1 cellular context compared by ENCODE assay signal in the genomic region with DNA sequence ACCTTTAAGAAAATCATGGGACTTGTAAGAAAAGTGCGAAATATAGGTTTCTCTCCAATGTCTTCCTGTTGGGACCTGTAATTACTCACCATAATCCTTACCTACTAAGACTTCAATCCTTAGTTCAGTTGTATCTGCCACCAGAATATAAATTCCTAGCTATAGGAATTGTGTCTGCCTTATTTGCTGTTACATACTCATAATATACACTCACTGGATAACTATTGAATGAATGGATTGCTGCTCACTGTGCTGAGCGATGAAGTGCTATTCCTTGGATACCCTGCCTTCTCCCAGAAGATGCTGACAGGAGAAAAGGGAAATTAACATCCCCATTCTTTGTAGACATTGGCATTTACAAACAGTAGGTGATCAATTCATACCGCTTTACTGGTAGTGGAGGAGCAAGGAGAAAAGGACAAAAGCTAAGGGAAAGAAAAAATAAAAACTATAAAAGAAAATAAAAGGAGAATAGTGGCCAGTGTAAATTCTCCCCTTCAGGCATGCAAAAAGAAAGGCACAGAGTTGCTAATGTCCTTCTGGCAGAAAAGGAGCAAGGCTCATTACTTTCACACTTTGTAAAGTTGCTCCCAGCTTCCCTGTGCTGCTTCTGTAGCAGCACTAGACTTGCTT.
TF ChIP-seq lines count a peak whose summit lies in the region.

No MANE protein-coding gene starts in this region.

TF ChIP-seq in H1, 55 proteins besides CTCF, POLR2A, EP300 and RAD21:
- TF ChIP-seq, protein P1, sequence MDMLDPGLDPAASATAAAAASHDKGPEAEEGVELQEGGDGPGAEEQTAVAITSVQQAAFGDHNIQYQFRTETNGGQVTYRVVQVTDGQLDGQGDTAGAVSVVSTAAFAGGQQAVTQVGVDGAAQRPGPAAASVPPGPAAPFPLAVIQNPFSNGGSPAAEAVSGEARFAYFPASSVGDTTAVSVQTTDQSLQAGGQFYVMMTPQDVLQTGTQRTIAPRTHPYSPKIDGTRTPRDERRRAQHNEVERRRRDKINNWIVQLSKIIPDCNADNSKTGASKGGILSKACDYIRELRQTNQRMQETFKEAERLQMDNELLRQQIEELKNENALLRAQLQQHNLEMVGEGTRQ (IDR thresholded peaks at IDR 0.05; ENCODE audit: low read length): no peak
- no peak; the same call in 1 of the 2 replicates for TF ChIP-seq JUND (IDR thresholded peaks at IDR 0.05; ENCODE audit: low read length)
- TF ChIP-seq, protein P2, sequence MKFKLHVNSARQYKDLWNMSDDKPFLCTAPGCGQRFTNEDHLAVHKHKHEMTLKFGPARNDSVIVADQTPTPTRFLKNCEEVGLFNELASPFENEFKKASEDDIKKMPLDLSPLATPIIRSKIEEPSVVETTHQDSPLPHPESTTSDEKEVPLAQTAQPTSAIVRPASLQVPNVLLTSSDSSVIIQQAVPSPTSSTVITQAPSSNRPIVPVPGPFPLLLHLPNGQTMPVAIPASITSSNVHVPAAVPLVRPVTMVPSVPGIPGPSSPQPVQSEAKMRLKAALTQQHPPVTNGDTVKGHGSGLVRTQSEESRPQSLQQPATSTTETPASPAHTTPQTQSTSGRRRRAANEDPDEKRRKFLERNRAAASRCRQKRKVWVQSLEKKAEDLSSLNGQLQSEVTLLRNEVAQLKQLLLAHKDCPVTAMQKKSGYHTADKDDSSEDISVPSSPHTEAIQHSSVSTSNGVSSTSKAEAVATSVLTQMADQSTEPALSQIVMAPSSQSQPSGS (IDR thresholded peaks at IDR 0.05; ENCODE audit: low read length): no peak
- 0 out of 2 replicates have a peak, but pooled peaks have one; percentile 23 for TF ChIP-seq TEAD4 (IDR thresholded peaks at IDR 0.05; ENCODE audit: low read depth, low read length)
- no peak for TF ChIP-seq GABPA (IDR thresholded peaks at IDR 0.05; ENCODE audit: borderline replicate concordance, insufficient read depth, low read length)
- TF ChIP-seq, protein P3, sequence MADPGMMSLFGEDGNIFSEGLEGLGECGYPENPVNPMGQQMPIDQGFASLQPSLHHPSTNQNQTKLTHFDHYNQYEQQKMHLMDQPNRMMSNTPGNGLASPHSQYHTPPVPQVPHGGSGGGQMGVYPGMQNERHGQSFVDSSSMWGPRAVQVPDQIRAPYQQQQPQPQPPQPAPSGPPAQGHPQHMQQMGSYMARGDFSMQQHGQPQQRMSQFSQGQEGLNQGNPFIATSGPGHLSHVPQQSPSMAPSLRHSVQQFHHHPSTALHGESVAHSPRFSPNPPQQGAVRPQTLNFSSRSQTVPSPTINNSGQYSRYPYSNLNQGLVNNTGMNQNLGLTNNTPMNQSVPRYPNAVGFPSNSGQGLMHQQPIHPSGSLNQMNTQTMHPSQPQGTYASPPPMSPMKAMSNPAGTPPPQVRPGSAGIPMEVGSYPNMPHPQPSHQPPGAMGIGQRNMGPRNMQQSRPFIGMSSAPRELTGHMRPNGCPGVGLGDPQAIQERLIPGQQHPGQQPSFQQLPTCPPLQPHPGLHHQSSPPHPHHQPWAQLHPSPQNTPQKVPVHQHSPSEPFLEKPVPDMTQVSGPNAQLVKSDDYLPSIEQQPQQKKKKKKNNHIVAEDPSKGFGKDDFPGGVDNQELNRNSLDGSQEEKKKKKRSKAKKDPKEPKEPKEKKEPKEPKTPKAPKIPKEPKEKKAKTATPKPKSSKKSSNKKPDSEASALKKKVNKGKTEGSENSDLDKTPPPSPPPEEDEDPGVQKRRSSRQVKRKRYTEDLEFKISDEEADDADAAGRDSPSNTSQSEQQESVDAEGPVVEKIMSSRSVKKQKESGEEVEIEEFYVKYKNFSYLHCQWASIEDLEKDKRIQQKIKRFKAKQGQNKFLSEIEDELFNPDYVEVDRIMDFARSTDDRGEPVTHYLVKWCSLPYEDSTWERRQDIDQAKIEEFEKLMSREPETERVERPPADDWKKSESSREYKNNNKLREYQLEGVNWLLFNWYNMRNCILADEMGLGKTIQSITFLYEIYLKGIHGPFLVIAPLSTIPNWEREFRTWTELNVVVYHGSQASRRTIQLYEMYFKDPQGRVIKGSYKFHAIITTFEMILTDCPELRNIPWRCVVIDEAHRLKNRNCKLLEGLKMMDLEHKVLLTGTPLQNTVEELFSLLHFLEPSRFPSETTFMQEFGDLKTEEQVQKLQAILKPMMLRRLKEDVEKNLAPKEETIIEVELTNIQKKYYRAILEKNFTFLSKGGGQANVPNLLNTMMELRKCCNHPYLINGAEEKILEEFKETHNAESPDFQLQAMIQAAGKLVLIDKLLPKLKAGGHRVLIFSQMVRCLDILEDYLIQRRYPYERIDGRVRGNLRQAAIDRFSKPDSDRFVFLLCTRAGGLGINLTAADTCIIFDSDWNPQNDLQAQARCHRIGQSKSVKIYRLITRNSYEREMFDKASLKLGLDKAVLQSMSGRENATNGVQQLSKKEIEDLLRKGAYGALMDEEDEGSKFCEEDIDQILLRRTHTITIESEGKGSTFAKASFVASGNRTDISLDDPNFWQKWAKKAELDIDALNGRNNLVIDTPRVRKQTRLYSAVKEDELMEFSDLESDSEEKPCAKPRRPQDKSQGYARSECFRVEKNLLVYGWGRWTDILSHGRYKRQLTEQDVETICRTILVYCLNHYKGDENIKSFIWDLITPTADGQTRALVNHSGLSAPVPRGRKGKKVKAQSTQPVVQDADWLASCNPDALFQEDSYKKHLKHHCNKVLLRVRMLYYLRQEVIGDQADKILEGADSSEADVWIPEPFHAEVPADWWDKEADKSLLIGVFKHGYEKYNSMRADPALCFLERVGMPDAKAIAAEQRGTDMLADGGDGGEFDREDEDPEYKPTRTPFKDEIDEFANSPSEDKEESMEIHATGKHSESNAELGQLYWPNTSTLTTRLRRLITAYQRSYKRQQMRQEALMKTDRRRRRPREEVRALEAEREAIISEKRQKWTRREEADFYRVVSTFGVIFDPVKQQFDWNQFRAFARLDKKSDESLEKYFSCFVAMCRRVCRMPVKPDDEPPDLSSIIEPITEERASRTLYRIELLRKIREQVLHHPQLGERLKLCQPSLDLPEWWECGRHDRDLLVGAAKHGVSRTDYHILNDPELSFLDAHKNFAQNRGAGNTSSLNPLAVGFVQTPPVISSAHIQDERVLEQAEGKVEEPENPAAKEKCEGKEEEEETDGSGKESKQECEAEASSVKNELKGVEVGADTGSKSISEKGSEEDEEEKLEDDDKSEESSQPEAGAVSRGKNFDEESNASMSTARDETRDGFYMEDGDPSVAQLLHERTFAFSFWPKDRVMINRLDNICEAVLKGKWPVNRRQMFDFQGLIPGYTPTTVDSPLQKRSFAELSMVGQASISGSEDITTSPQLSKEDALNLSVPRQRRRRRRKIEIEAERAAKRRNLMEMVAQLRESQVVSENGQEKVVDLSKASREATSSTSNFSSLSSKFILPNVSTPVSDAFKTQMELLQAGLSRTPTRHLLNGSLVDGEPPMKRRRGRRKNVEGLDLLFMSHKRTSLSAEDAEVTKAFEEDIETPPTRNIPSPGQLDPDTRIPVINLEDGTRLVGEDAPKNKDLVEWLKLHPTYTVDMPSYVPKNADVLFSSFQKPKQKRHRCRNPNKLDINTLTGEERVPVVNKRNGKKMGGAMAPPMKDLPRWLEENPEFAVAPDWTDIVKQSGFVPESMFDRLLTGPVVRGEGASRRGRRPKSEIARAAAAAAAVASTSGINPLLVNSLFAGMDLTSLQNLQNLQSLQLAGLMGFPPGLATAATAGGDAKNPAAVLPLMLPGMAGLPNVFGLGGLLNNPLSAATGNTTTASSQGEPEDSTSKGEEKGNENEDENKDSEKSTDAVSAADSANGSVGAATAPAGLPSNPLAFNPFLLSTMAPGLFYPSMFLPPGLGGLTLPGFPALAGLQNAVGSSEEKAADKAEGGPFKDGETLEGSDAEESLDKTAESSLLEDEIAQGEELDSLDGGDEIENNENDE (IDR thresholded peaks at IDR 0.05; ENCODE audit: insufficient replicate concordance, low read length): peak; percentile 92
